In genomic region chr12:112948806-112949205, GRCh38 we compare ENCODE assay signal across 20 cellular contexts. TPM values are rescaled to one million over a fixed set of nuclear protein-coding genes. Genes with fewer than 3 reads are reported as not detected.
"Had no signal": no experiment of that assay in that cellular context is flagged by ENCODE, and none has a peak within 500 bp of the region (broad histone marks: within the 10 kb centered on the region; RNA-seq: fewer than 3 reads in every experiment).

No MANE protein-coding gene starts in this region.

- H3K9ac ChIP-seq: SK-N-SH had no signal

- H3K4me2 ChIP-seq: SK-N-SH had no signal

- DNase-seq: KBM-7; NCI-H1092; NCI-H1105 treated with DMSO at 0.1 percent for 48 hours; NCI-H1417 treated with DMSO at 0.1 percent for 48 hours; NCI-H146; NCI-H187; NCI-H2029; NCI-H2081 treated with DMSO at 0.1 percent for 48 hours; NCI-H2171; NCI-H226; NCI-H446; NCI-H510A; NCI-H524 treated with DMSO at 0.1 percent for 48 hours; NCI-H69; NCI-H774; NK-92 treated with Interleukin-12 subunit alpha and Interleukin-12 subunit beta, amount 100 ng/mL, for 24 hours; PC-3; SHP77; SK-N-SH had no signal

- H3K27ac ChIP-seq: RWPE1 had no signal

- H3K9me3 ChIP-seq: SK-N-SH had no signal

RNA-seq across cellular contexts. Expression of gene OAS2, which starts 29.5 kb away (rescaled TPM):
- polyA plus RNA-seq: SK-N-SH had no signal
